1 cellular context compared by ENCODE assay signal in the genomic region with DNA sequence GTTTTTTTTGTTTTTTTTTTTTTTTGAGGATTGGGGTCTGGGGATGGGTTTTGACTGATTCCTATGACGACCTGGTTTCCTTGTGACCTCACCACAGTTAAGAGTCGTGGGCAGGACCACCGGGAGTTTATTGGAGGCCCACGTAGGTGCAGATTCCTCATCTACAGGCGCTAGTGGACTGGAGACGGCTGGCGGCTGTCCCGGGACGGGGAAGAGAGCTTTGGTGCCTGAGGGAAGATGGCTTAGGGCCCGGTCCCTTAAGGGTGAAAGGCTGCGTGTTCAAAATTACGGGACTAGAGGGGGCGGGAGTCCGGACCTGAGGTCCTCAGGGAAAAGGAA.
TF ChIP-seq lines count a peak whose summit lies in the region.

No MANE protein-coding gene starts in this region.

TF ChIP-seq in GM12878, 131 proteins besides CTCF, POLR2A, EP300 and RAD21:
- no peak for TF ChIP-seq CEBPZ (IDR thresholded peaks at IDR 0.05; ENCODE audit: low read depth, low read length)
- no peak for TF ChIP-seq BCL11A (IDR thresholded peaks at IDR 0.05; ENCODE audit: low read depth, low read length)
- no peak for TF ChIP-seq HDGF (IDR thresholded peaks at IDR 0.05)
TF ChIP-seq in GM12878: peak in this region for 0.
